Comparison of ENCODE assay signal across 8 cellular contexts in genomic region chr2:230602562-230603230, GRCh38.
DNase-seq lines count a peak whose midpoint lies in the region; ATAC-seq, FAIRE-seq and TF ChIP-seq lines count a peak whose summit lies in the region.

No MANE protein-coding gene starts in this region.

- peak; percentile 60 for ATAC-seq in GM21381 (IDR thresholded peaks at IDR 0.05; ENCODE audit: unreplicated experiment)

- DNase-seq in HT-29 (ENCODE audit: low spot score): peak; percentile 9
- peak; percentile 43 for DNase-seq in activated T-helper 1 cell treated with Interleukin-2 at 50 U/mL for 16 hours (ENCODE audit: low read depth)
- DNase-seq in stimulated activated CD4-positive, alpha-beta T cell treated with anti-CD3 and anti-CD28 coated beads, Interleukin-4, amount 100 ng/mL, for 4 hours: peak; percentile 38 to 76
- no peak for DNase-seq in HuH-7 (ENCODE audit: low spot score)
- no peak for DNase-seq in H4 (ENCODE audit: low spot score)
- no peak for DNase-seq in H54 (ENCODE audit: insufficient read length, low spot score)
- no peak for DNase-seq in SHP77 treated with DMSO at 0.1 percent for 48 hours (lab: John Stamatoyannopoulos, UW)

- no peak for TF ChIP-seq POLR2A in H54 (IDR thresholded peaks at IDR 0.05; ENCODE audit: low read depth, low read length)

- FAIRE-seq in H54 (lab: Jason Lieb, UNC): no peak

Comparison
In these comparisons a context has a peak if more than half of its experiments do, and no peak if none do; other contexts are left out.
1. DNase-seq: peak in HT-29 (single experiment), activated T-helper 1 cell treated with Interleukin-2 at 50 U/mL for 16 hours (single experiment) and stimulated activated CD4-positive, alpha-beta T cell treated with anti-CD3 and anti-CD28 coated beads, Interleukin-4, amount 100 ng/mL, for 4 hours (2 of 2); none in HuH-7 (single experiment), H4 (single experiment), H54 (single experiment) and SHP77 treated with DMSO at 0.1 percent for 48 hours (single experiment).